In genomic region chr1:8878448-8879347, GRCh38 we compare ENCODE assay signal across 8 cellular contexts. TPM values are rescaled to one million over a fixed set of nuclear protein-coding genes. Genes with fewer than 3 reads are reported as not detected.
A peak's percentile ranks its signal among the peaks of the same experiment; 100 is the strongest.
DNase-seq lines count a peak whose midpoint lies in the region; ATAC-seq, FAIRE-seq and TF ChIP-seq lines count a peak whose summit lies in the region.

Gene ENO1 (minus strand): TSS chr1:8878686. CDS start chr1:8874908, 3,778 bp downstream.

- H3K4me3 Mint-ChIP-seq in Calu3 (ENCODE audit: low read depth, unreplicated experiment) = peak within 1 kb of the TSS; percentile 76
- peak within 1 kb of the TSS; percentile 95 for H3K4me3 Mint-ChIP-seq in endodermal cell
- peak within 1 kb of the TSS; percentile 92 for H3K4me3 Mint-ChIP-seq in mesothelial cell of epicardium

- ATAC-seq in GM21381 (IDR thresholded peaks at IDR 0.05; ENCODE audit: unreplicated experiment) = peak; percentile 72

- H3K4me3 ChIP-seq in NT2/D1 (ENCODE audit: insufficient read length, low read depth) (peak within 1 kb of the TSS; percentile 96), endodermal cell (ENCODE audit: low read length) (peak within 1 kb of the TSS; percentile 95)

- H3K27me3 ChIP-seq in NT2/D1 (ENCODE audit: insufficient read depth, insufficient read length) (no peaks in the 10 kb centered on the region), endodermal cell (ENCODE audit: control insufficient read depth, insufficient read depth, low read length, poor library complexity, severe bottlenecking) (no peaks in the 10 kb centered on the region)

- TF ChIP-seq CTCF in Calu3 (IDR thresholded peaks at IDR 0.05; ENCODE audit: unreplicated experiment) (no peak), endodermal cell (conservative IDR thresholded peaks at IDR 0.05) (no peak), mesothelial cell of epicardium (IDR thresholded peaks at IDR 0.05; ENCODE audit: unreplicated experiment) (no peak)

- H3K36me3 Mint-ChIP-seq in Calu3 (ENCODE audit: insufficient read depth, unreplicated experiment) (peaks cover 71% of the 10 kb centered on the region), endodermal cell (ENCODE audit: low read depth) (peaks cover 37% of the 10 kb centered on the region), mesothelial cell of epicardium (peaks cover 8% of the 10 kb centered on the region)

- no peaks in the 10 kb centered on the region for H3K9me3 ChIP-seq in NT2/D1 (ENCODE audit: insufficient read depth, low read length)
- no peaks in the 10 kb centered on the region for H3K9me3 ChIP-seq in endodermal cell (ENCODE audit: control insufficient read depth, low read length)

- H3K4me1 Mint-ChIP-seq in Calu3 (ENCODE audit: low read depth, unreplicated experiment) = peaks cover 35% of the 10 kb centered on the region
- H3K4me1 Mint-ChIP-seq in endodermal cell = peaks cover 44% of the 10 kb centered on the region
- peaks cover 46% of the 10 kb centered on the region for H3K4me1 Mint-ChIP-seq in mesothelial cell of epicardium

- no peaks in the 10 kb centered on the region for H3K27me3 Mint-ChIP-seq in Calu3 (ENCODE audit: unreplicated experiment)
- no peaks in the 10 kb centered on the region for H3K27me3 Mint-ChIP-seq in endodermal cell (ENCODE audit: insufficient read depth)
- no peaks in the 10 kb centered on the region for H3K27me3 Mint-ChIP-seq in mesothelial cell of epicardium (ENCODE audit: low read depth)

- CTCF ChIA-PET in Calu3 (lab: Charles Lee) = no interaction called here

- no TSS peak for BruUV-seq in Calu3 (replicated peaks; lab: Mats Ljungman, UMichigan)

- H3K4me1 ChIP-seq in NT2/D1 (ENCODE audit: insufficient read depth, insufficient read length) (peaks cover 2% of the 10 kb centered on the region), endodermal cell (ENCODE audit: control insufficient read depth, insufficient read depth, low read length) (peaks cover 26% of the 10 kb centered on the region)

- H3K9me3 Mint-ChIP-seq in Calu3 (ENCODE audit: low read depth, unreplicated experiment) (no peaks in the 10 kb centered on the region), endodermal cell (no peaks in the 10 kb centered on the region), mesothelial cell of epicardium (no peaks in the 10 kb centered on the region)

- H3K27ac ChIP-seq in endodermal cell (ENCODE audit: low read depth, low read length) = peak within 1 kb of the TSS; percentile 91

- FAIRE-seq in HTR-8/SVneo (lab: Jason Lieb, UNC) = peak; percentile 82

- 0% methylated on average over 42 to 103 of the region's 103 CpGs for WGBS in endodermal cell (ENCODE audit: insufficient coverage in 1 of 2, insufficient read length in 1 of 2), 2 experiments

- H3K27ac Mint-ChIP-seq in Calu3 (ENCODE audit: unreplicated experiment) = peak within 1 kb of the TSS; percentile 99
- H3K27ac Mint-ChIP-seq in endodermal cell = peak within 1 kb of the TSS; percentile 98
- H3K27ac Mint-ChIP-seq in mesothelial cell of epicardium = peak within 1 kb of the TSS; percentile 98

- H3K36me3 ChIP-seq in NT2/D1 (ENCODE audit: insufficient read depth, insufficient read length, low read length) (peaks cover 35% of the 10 kb centered on the region), endodermal cell (ENCODE audit: control insufficient read depth, insufficient read depth, low read length) (peaks cover 36% of the 10 kb centered on the region)

- peak within 1 kb of the TSS; percentile 100 for H3K9ac ChIP-seq in NT2/D1 (ENCODE audit: insufficient read length, low read depth)
- H3K9ac ChIP-seq in endodermal cell (ENCODE audit: extremely low read depth, low read length, poor library complexity, severe bottlenecking) = peak within 1 kb of the TSS; percentile 95

- intact Hi-C loops in Calu3 (cut with micrococcal nuclease; ENCODE audit: unreplicated experiment) = no loop called here

- peak; percentile 96 for DNase-seq in Calu3
- DNase-seq in HTR-8/SVneo (ENCODE audit: insufficient read length, low spot score) = peak; percentile 90
- peak; percentile 87 for DNase-seq in NT2/D1 (ENCODE audit: low read depth, low spot score)
- DNase-seq in activated CD8-positive, alpha-beta memory T cell treated with anti-CD3 and anti-CD28 coated beads, Interleukin-2, amount 50 U/mL, for 24 hours (ENCODE audit: extremely low read depth) = peak; percentile 98
- DNase-seq in endodermal cell = peak; percentile 99
- DNase-seq in mesothelial cell of epicardium (ENCODE audit: low spot score in 2 of 2, unreplicated experiment in 2 of 2) = peak; percentile 96 to 100
- peak; percentile 97 to 98 for DNase-seq in stimulated activated CD8-positive, alpha-beta memory T cell treated with anti-CD3 and anti-CD28 coated beads, Interleukin-15, amount 100 ng/mL, for 4 hours (ENCODE audit: low read depth in 2 of 2)

RNA-seq across cellular contexts. Expression of gene ENO1, which starts in this region (rescaled TPM):
- 1,000 and 1,003 TPM in 2 replicates for total RNA-seq in Calu3 (2022)
- total RNA-seq in endodermal cell = 1,000 to 10,000 TPM; 1,263 to 1,351 TPM
- polyA plus RNA-seq in endodermal cell (2013, experiment 1 of 2) = 1,848 TPM
- 1,827 TPM for polyA plus RNA-seq in endodermal cell (2013, experiment 2 of 2)
- 1,024 to 1,067 TPM (median 1,030 TPM) in 3 replicates for total RNA-seq in mesothelial cell of epicardium

Comparison
In these comparisons a context has a peak if more than half of its experiments do, and no peak if none do; other contexts are left out.
1. Peak in every context shown above with its lines: DNase-seq, ATAC-seq, H3K4me3 ChIP-seq and H3K27ac ChIP-seq.